1 cellular context compared by ENCODE assay signal in the genomic region with DNA sequence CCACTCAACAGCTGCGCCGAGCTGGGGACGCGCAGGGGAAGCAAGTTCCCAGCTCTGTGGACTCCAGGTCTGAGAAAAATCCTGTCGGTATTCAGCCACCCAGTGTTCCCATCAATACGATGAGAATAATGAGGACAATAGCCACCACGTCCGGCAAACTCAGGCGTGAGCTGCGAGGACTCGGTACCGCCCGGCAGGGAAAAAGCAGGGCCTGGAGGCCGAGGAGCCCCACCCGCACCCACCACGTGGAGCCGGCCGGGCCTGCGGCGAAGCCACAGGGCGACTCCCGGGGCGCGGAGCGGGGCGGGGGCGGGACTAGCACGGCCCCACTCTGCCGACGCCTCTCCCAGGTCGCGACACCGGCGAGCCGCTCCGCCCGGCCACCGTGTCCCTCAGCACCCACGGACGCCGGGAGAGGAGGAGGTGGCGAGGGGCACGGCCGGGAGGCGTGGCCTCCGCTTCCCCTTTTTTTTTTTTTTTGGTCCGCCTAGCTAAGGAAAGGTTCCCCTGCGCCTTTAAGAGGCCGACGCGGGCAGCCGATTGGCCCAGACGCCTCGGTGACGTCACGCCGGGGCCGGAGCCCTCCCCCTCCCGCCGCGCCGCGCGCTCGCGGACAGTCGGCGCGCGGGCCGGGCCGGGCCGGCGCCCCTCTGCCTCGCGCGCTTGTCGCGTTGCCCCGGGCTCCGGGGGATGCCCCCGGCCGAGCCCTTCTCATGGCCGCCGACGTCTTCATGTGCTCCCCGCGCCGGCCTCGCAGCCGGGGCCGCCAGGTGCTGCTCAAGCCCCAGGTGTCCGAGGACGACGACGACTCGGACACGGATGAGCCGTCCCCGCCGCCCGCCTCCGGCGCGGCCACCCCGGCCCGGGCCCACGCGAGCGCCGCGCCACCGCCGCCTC.
A peak's percentile ranks its signal among the peaks of the same experiment; 100 is the strongest.
TF ChIP-seq lines count a peak whose summit lies in the region.

A gene with protein sequence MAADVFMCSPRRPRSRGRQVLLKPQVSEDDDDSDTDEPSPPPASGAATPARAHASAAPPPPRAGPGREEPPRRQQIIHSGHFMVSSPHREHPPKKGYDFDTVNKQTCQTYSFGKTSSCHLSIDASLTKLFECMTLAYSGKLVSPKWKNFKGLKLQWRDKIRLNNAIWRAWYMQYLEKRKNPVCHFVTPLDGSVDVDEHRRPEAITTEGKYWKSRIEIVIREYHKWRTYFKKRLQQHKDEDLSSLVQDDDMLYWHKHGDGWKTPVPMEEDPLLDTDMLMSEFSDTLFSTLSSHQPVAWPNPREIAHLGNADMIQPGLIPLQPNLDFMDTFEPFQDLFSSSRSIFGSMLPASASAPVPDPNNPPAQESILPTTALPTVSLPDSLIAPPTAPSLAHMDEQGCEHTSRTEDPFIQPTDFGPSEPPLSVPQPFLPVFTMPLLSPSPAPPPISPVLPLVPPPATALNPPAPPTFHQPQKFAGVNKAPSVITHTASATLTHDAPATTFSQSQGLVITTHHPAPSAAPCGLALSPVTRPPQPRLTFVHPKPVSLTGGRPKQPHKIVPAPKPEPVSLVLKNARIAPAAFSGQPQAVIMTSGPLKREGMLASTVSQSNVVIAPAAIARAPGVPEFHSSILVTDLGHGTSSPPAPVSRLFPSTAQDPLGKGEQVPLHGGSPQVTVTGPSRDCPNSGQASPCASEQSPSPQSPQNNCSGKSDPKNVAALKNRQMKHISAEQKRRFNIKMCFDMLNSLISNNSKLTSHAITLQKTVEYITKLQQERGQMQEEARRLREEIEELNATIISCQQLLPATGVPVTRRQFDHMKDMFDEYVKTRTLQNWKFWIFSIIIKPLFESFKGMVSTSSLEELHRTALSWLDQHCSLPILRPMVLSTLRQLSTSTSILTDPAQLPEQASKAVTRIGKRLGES (plus strand): TSS at position 616 of the 897 bp plus-strand sequence. CDS start 98 bp downstream, at position 714.

TF ChIP-seq in K562, 482 proteins besides CTCF, POLR2A, EP300 and RAD21 (continued from another document and continues in another):
- TF ChIP-seq, protein P1, sequence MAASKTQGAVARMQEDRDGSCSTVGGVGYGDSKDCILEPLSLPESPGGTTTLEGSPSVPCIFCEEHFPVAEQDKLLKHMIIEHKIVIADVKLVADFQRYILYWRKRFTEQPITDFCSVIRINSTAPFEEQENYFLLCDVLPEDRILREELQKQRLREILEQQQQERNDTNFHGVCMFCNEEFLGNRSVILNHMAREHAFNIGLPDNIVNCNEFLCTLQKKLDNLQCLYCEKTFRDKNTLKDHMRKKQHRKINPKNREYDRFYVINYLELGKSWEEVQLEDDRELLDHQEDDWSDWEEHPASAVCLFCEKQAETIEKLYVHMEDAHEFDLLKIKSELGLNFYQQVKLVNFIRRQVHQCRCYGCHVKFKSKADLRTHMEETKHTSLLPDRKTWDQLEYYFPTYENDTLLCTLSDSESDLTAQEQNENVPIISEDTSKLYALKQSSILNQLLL (CRISPR knock-in tag; IDR thresholded peaks at IDR 0.05; ENCODE audit: borderline replicate concordance): no peak
- TF ChIP-seq CXXC5 (CRISPR knock-in tag; IDR thresholded peaks at IDR 0.05) (peak; percentile 91), SMARCC2 (IDR thresholded peaks at IDR 0.05; ENCODE audit: low read depth) (no peak), NFATC3 (IDR thresholded peaks at IDR 0.05) (no peak), ELF4 (CRISPR knock-in tag; IDR thresholded peaks at IDR 0.05) (0 out of 2 replicates have a peak, but pooled peaks have one; percentile 31), GABPB1 (CRISPR knock-in tag; IDR thresholded peaks at IDR 0.05) (peak; percentile 64), TAF9B (IDR thresholded peaks at IDR 0.05; ENCODE audit: partially characterized antibody) (no peak), FOS (IDR thresholded peaks at IDR 0.05; ENCODE audit: extremely low read depth, insufficient read length) (no peak), KLF13 (tag; IDR thresholded peaks at IDR 0.05; ENCODE audit: borderline replicate concordance, low read depth) (peak; percentile 94), ASH1L (IDR thresholded peaks at IDR 0.05; ENCODE audit: borderline replicate concordance, low read depth, partially characterized antibody) (no peak), TBL1XR1 (IDR thresholded peaks at IDR 0.05; ENCODE audit: low read length in 2 of 2) (no peak), TEAD4 (IDR thresholded peaks at IDR 0.05; ENCODE audit: low read length) (no peak), TEAD4 (CRISPR knock-in tag; IDR thresholded peaks at IDR 0.05; ENCODE audit: borderline replicate concordance) (no peak), RAD51 (IDR thresholded peaks at IDR 0.05; ENCODE audit: borderline replicate concordance, low read depth) (peak; percentile 24; the same call in 1 of the 2 replicates), ERF (CRISPR knock-in tag; IDR thresholded peaks at IDR 0.05) (peak; percentile 74; the same call in 1 of the 2 replicates), CREBBP (IDR thresholded peaks at IDR 0.05; ENCODE audit: low read depth, low read length) (no peak), ILF3 (IDR thresholded peaks at IDR 0.05; ENCODE audit: borderline replicate concordance) (0 out of 2 replicates have a peak, but pooled peaks have one; percentile 70), CTBP1 (IDR thresholded peaks at IDR 0.05; ENCODE audit: borderline replicate concordance) (peak; percentile 90), ZNF589 (CRISPR knock-in tag; IDR thresholded peaks at IDR 0.05; ENCODE audit: low read depth) (peak; percentile 73; the same call in 1 of the 2 replicates), EGR1 (conservative IDR thresholded peaks at IDR 0.05) (peak; percentile 84), ZEB2 (IDR thresholded peaks at IDR 0.05) (0 out of 2 replicates have a peak, but pooled peaks have one; percentile 11), TARDBP (IDR thresholded peaks at IDR 0.05) (peak; percentile 63; the same call in 1 of the 2 replicates), ZNF584 (CRISPR knock-in tag; IDR thresholded peaks at IDR 0.05; ENCODE audit: low read depth) (0 out of 2 replicates have a peak, but pooled peaks have one; percentile 72), NCOA6 (IDR thresholded peaks at IDR 0.05) (no peak)
- TF ChIP-seq, protein P2, sequence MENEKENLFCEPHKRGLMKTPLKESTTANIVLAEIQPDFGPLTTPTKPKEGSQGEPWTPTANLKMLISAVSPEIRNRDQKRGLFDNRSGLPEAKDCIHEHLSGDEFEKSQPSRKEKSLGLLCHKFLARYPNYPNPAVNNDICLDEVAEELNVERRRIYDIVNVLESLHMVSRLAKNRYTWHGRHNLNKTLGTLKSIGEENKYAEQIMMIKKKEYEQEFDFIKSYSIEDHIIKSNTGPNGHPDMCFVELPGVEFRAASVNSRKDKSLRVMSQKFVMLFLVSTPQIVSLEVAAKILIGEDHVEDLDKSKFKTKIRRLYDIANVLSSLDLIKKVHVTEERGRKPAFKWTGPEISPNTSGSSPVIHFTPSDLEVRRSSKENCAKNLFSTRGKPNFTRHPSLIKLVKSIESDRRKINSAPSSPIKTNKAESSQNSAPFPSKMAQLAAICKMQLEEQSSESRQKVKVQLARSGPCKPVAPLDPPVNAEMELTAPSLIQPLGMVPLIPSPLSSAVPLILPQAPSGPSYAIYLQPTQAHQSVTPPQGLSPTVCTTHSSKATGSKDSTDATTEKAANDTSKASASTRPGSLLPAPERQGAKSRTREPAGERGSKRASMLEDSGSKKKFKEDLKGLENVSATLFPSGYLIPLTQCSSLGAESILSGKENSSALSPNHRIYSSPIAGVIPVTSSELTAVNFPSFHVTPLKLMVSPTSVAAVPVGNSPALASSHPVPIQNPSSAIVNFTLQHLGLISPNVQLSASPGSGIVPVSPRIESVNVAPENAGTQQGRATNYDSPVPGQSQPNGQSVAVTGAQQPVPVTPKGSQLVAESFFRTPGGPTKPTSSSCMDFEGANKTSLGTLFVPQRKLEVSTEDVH (IDR thresholded peaks at IDR 0.05; ENCODE audit: low read depth, partially characterized antibody): peak; percentile 40
- TF ChIP-seq, protein P3, sequence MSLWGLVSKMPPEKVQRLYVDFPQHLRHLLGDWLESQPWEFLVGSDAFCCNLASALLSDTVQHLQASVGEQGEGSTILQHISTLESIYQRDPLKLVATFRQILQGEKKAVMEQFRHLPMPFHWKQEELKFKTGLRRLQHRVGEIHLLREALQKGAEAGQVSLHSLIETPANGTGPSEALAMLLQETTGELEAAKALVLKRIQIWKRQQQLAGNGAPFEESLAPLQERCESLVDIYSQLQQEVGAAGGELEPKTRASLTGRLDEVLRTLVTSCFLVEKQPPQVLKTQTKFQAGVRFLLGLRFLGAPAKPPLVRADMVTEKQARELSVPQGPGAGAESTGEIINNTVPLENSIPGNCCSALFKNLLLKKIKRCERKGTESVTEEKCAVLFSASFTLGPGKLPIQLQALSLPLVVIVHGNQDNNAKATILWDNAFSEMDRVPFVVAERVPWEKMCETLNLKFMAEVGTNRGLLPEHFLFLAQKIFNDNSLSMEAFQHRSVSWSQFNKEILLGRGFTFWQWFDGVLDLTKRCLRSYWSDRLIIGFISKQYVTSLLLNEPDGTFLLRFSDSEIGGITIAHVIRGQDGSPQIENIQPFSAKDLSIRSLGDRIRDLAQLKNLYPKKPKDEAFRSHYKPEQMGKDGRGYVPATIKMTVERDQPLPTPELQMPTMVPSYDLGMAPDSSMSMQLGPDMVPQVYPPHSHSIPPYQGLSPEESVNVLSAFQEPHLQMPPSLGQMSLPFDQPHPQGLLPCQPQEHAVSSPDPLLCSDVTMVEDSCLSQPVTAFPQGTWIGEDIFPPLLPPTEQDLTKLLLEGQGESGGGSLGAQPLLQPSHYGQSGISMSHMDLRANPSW (CRISPR knock-in tag; IDR thresholded peaks at IDR 0.05): no peak
- TF ChIP-seq, protein P4, sequence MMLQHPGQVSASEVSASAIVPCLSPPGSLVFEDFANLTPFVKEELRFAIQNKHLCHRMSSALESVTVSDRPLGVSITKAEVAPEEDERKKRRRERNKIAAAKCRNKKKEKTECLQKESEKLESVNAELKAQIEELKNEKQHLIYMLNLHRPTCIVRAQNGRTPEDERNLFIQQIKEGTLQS (IDR thresholded peaks at IDR 0.05): peak; percentile 80
- TF ChIP-seq, protein P4 (CRISPR knock-in tag; conservative IDR thresholded peaks at IDR 0.05): no peak
- TF ChIP-seq, protein P5, sequence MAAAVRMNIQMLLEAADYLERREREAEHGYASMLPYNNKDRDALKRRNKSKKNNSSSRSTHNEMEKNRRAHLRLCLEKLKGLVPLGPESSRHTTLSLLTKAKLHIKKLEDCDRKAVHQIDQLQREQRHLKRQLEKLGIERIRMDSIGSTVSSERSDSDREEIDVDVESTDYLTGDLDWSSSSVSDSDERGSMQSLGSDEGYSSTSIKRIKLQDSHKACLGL (CRISPR knock-in tag; IDR thresholded peaks at IDR 0.05; ENCODE audit: borderline replicate concordance, poor library complexity, severe bottlenecking): peak; percentile 78
- TF ChIP-seq, protein P6, sequence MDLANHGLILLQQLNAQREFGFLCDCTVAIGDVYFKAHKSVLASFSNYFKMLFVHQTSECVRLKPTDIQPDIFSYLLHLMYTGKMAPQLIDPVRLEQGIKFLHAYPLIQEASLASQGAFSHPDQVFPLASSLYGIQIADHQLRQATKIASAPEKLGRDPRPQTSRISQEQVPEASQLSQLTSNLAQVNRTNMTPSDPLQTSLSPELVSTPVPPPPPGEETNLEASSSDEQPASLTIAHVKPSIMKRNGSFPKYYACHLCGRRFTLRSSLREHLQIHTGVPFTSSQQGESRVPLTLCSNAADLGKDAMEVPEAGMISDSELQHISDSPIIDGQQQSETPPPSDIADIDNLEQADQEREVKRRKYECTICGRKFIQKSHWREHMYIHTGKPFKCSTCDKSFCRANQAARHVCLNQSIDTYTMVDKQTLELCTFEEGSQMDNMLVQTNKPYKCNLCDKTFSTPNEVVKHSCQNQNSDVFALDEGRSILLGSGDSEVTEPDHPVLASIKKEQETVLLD (IDR thresholded peaks at IDR 0.05): peak; percentile 15; the same call in 1 of the 2 replicates
- TF ChIP-seq, protein P7, sequence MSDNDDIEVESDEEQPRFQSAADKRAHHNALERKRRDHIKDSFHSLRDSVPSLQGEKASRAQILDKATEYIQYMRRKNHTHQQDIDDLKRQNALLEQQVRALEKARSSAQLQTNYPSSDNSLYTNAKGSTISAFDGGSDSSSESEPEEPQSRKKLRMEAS (CRISPR knock-in tag; IDR thresholded peaks at IDR 0.05): peak; percentile 98
- TF ChIP-seq, protein P8, sequence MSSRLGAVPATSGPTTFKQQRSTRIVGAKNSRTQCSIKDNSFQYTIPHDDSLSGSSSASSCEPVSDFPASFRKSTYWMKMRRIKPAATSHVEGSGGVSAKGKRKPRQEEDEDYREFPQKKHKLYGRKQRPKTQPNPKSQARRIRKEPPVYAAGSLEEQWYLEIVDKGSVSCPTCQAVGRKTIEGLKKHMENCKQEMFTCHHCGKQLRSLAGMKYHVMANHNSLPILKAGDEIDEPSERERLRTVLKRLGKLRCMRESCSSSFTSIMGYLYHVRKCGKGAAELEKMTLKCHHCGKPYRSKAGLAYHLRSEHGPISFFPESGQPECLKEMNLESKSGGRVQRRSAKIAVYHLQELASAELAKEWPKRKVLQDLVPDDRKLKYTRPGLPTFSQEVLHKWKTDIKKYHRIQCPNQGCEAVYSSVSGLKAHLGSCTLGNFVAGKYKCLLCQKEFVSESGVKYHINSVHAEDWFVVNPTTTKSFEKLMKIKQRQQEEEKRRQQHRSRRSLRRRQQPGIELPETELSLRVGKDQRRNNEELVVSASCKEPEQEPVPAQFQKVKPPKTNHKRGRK (tag; IDR thresholded peaks at IDR 0.05): no peak
- TF ChIP-seq, protein P9, sequence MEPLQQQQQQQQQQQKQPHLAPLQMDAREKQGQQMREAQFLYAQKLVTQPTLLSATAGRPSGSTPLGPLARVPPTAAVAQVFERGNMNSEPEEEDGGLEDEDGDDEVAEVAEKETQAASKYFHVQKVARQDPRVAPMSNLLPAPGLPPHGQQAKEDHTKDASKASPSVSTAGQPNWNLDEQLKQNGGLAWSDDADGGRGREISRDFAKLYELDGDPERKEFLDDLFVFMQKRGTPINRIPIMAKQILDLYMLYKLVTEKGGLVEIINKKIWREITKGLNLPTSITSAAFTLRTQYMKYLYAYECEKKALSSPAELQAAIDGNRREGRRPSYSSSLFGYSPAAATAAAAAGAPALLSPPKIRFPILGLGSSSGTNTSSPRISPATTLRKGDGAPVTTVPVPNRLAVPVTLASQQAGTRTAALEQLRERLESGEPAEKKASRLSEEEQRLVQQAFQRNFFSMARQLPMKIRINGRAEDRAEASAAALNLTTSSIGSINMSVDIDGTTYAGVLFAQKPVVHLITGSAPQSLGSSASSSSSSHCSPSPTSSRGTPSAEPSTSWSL (CRISPR knock-in tag; IDR thresholded peaks at IDR 0.05; ENCODE audit: borderline replicate concordance): no peak
- TF ChIP-seq, protein P10, sequence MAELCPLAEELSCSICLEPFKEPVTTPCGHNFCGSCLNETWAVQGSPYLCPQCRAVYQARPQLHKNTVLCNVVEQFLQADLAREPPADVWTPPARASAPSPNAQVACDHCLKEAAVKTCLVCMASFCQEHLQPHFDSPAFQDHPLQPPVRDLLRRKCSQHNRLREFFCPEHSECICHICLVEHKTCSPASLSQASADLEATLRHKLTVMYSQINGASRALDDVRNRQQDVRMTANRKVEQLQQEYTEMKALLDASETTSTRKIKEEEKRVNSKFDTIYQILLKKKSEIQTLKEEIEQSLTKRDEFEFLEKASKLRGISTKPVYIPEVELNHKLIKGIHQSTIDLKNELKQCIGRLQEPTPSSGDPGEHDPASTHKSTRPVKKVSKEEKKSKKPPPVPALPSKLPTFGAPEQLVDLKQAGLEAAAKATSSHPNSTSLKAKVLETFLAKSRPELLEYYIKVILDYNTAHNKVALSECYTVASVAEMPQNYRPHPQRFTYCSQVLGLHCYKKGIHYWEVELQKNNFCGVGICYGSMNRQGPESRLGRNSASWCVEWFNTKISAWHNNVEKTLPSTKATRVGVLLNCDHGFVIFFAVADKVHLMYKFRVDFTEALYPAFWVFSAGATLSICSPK (IDR thresholded peaks at IDR 0.05; ENCODE audit: borderline replicate concordance): no peak
